In genomic region chr6:41428402-41428994, GRCh38 we compare ENCODE assay signal across 8 cellular contexts.
A peak's percentile ranks its signal among the peaks of the same experiment; 100 is the strongest.
DNase-seq lines count a peak whose midpoint lies in the region; ATAC-seq and TF ChIP-seq lines count a peak whose summit lies in the region.

No MANE protein-coding gene starts in this region.

- no peak overlapping the region for H3K14ac ChIP-seq in neuronal stem cell (ENCODE audit: low read length)

- peak overlapping the region in 1 of 2 donors; percentile 20 for H3K4me3 ChIP-seq in neuronal stem cell (ENCODE audit: low read length in 2 of 2)

- H3K4me3 Mint-ChIP-seq in endothelial cell (ENCODE audit: unreplicated experiment): peak overlapping the region; percentile 57

- H2BK15ac ChIP-seq in neuronal stem cell (ENCODE audit: low read length): no peak overlapping the region

- peaks cover 14% of the 10 kb centered on the region for H3K27me3 Mint-ChIP-seq in endothelial cell (ENCODE audit: unreplicated experiment)

- no peak for ATAC-seq in GM21423 (IDR thresholded peaks at IDR 0.05; ENCODE audit: unreplicated experiment)

- no CpG with 5 or more reads among the region's 28 CpGs for WGBS in neuronal stem cell (ENCODE audit: extremely low coverage in 2 of 2, insufficient read length in 2 of 2, insufficient replicate concordance in 1 of 2), 2 donors

- H4K91ac ChIP-seq in neuronal stem cell (ENCODE audit: low read depth, low read length, poor library complexity): no peak overlapping the region

- in situ Hi-C loops in G401 (cut with HindIII; ENCODE audit: low sequenced_read_pairs): no loop called here

- peaks cover 0 to 3% of the 10 kb centered on the region in 2 donors for H3K9me3 ChIP-seq in neuronal stem cell (replicated peaks in 1 of 2; ENCODE audit: control insufficient read depth in 2 of 2, insufficient read depth in 1 of 2, low read depth in 1 of 2, low read length in 2 of 2)

- H3K36me3 Mint-ChIP-seq in endothelial cell (ENCODE audit: low read depth, unreplicated experiment): peaks cover 4% of the 10 kb centered on the region

- H3K23ac ChIP-seq in neuronal stem cell (ENCODE audit: low read depth, low read length, poor library complexity): no peak overlapping the region

- H2AK5ac ChIP-seq in neuronal stem cell (ENCODE audit: low read depth, low read length): no peak overlapping the region

- H2AFZ ChIP-seq in neuronal stem cell (ENCODE audit: low read length): peak overlapping the region; percentile 85

- no peaks in the 10 kb centered on the region for H3K79me1 ChIP-seq in neuronal stem cell (ENCODE audit: low read depth, low read length)

- no peak overlapping the region for H3K9ac ChIP-seq in neuronal stem cell (ENCODE audit: low read depth, low read length, poor library complexity)

- no peak overlapping the region for H4K8ac ChIP-seq in neuronal stem cell (ENCODE audit: low read depth, low read length)

- H2BK12ac ChIP-seq in neuronal stem cell (ENCODE audit: low read length): no peak overlapping the region

- H3K36me3 ChIP-seq in neuronal stem cell (replicated peaks in 1 of 2; ENCODE audit: control insufficient read depth in 2 of 2, insufficient read depth in 2 of 2, low read length in 2 of 2): no peaks in the 10 kb centered on the region

- H3K27ac ChIP-seq in C4-2B: peak overlapping the region; percentile 40
- H3K27ac ChIP-seq in neuronal stem cell (replicated peaks; ENCODE audit: low read length): no peak overlapping the region

- H3K27me3 ChIP-seq in neuronal stem cell (ENCODE audit: control insufficient read depth in 3 of 3, insufficient read depth in 3 of 3, low read depth in 1 of 3, low read length in 3 of 3): peaks cover 7 to 76% (median 54%) of the 10 kb centered on the region in 3 experiments

- H3K18ac ChIP-seq in neuronal stem cell (ENCODE audit: low read length): peak overlapping the region; percentile 86

- no peaks in the 10 kb centered on the region for H3K9me3 Mint-ChIP-seq in endothelial cell (ENCODE audit: unreplicated experiment)

- no peak overlapping the region for H2BK120ac ChIP-seq in neuronal stem cell (ENCODE audit: low read depth, low read length)

- no peak overlapping the region for H2BK5ac ChIP-seq in neuronal stem cell (ENCODE audit: low read length)

- H3K27ac Mint-ChIP-seq in endothelial cell (ENCODE audit: unreplicated experiment): no peak overlapping the region

- no peak overlapping the region for H3K4ac ChIP-seq in neuronal stem cell (ENCODE audit: low read length)

- TF ChIP-seq CTCF in C4-2B (conservative IDR thresholded peaks at IDR 0.05) (no peak), endothelial cell (IDR thresholded peaks at IDR 0.05; ENCODE audit: unreplicated experiment) (no peak)

- H3K4me1 Mint-ChIP-seq in endothelial cell (ENCODE audit: unreplicated experiment): peaks cover 3% of the 10 kb centered on the region

- peak overlapping the region; percentile 86 for H3K4me2 ChIP-seq in neuronal stem cell (ENCODE audit: insufficient read depth, low read length, poor library complexity, severe bottlenecking)

- peak; percentile 33 for DNase-seq in NCI-H1105 (lab: John Stamatoyannopoulos, UW)
- DNase-seq in endothelial cell (ENCODE audit: low spot score): no peak
- DNase-seq in neuronal stem cell (ENCODE audit: low spot score): no peak
- no peak for DNase-seq in iPS-NIHi7 (ENCODE audit: extremely low spot score)
- DNase-seq in G401 (ENCODE audit: low spot score): no peak
- DNase-seq in NCI-H510A (lab: John Stamatoyannopoulos, UW): no peak

- H3K4me1 ChIP-seq in neuronal stem cell (ENCODE audit: control insufficient read depth in 2 of 2, insufficient read depth in 1 of 2, low read depth in 1 of 2, low read length in 2 of 2): peaks cover 4 to 23% of the 10 kb centered on the region in 2 donors
